Comparison of ENCODE assay signal across 19 cellular contexts in the genomic region with DNA sequence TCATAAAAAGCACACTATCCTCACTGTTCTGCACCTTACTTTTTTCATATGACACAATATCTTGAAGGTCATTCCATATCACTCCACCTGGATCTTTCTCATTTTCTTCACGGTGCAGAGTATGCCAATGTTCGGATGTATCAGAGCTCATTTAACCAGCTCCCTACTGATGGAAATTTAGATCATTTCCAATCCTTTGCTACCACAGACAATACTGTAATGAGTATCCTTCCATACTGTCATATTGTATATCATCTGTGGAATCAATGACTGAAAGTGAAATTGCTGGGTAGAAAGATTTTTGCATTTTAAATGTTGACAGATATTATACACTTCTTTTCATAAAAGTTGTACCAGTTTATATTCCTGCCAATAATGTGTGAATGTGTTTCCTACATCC. TPM values are rescaled to one million over a fixed set of nuclear protein-coding genes. Genes with fewer than 3 reads are reported as not detected.
"Had no signal": no experiment of that assay in that cellular context is flagged by ENCODE, and none has a peak within 500 bp of the region (broad histone marks: within the 10 kb centered on the region; RNA-seq: fewer than 3 reads in every experiment).

No MANE protein-coding gene starts in this region.

- H3K4me1 ChIP-seq: breast epithelium, neural progenitor cell had no signal

- H3K9me3 ChIP-seq: breast epithelium, ovary, sigmoid colon, stomach, thoracic aorta had no signal

- H3K4me1 Mint-ChIP-seq: neural progenitor cell had no signal

- H3K9me3 Mint-ChIP-seq: activated naive CD4-positive, alpha-beta T cell treated with anti-CD3 and anti-CD28 coated beads, Interleukin-2, amount 50 U/mL, for 24 hours had no signal

- H3K27ac ChIP-seq: breast epithelium, dorsolateral prefrontal cortex, neural progenitor cell, ovary, sigmoid colon, stomach, thoracic aorta had no signal

- H3K4me2 ChIP-seq: neural progenitor cell had no signal

- DNase-seq: activated CD8-positive, alpha-beta memory T cell treated with anti-CD3 and anti-CD28 coated beads for 24 hours; anterior cingulate cortex; hippocampal formation; left ventricle myocardium superior; mesendoderm; ovary; sigmoid colon; stimulated activated CD4-positive, alpha-beta T cell treated with anti-CD3 and anti-CD28 coated beads, Interleukin-2, amount 100 ng/mL, for 24 hours; stomach; T-helper 17 cell had no signal

- H2AFZ ChIP-seq: neural progenitor cell had no signal

- H3K27me3 ChIP-seq: breast epithelium, dorsolateral prefrontal cortex, neural progenitor cell, ovary, sigmoid colon had no signal

- H3K27ac Mint-ChIP-seq: activated naive CD4-positive, alpha-beta T cell treated with anti-CD3 and anti-CD28 coated beads, Interleukin-2, amount 50 U/mL, for 24 hours; neural progenitor cell; T-helper 17 cell had no signal

- H3K36me3 ChIP-seq: breast epithelium, neural progenitor cell, ovary, sigmoid colon, stomach, thoracic aorta had no signal

- H3K4me3 Mint-ChIP-seq: activated naive CD4-positive, alpha-beta T cell treated with anti-CD3 and anti-CD28 coated beads, Interleukin-2, amount 50 U/mL, for 24 hours; neural progenitor cell; T-helper 17 cell had no signal

- ATAC-seq: esophagus mucosa, left ventricle myocardium superior, SK-N-SH treated with all-trans-retinoic acid at 6 μM for 48 hours, T-helper 17 cell had no signal

- H3K27me3 Mint-ChIP-seq: activated naive CD4-positive, alpha-beta T cell treated with anti-CD3 and anti-CD28 coated beads, Interleukin-2, amount 50 U/mL, for 24 hours had no signal

- H3K9ac ChIP-seq: neural progenitor cell had no signal

- H3K36me3 Mint-ChIP-seq: activated naive CD4-positive, alpha-beta T cell treated with anti-CD3 and anti-CD28 coated beads, Interleukin-2, amount 50 U/mL, for 24 hours; neural progenitor cell had no signal

- H3K4me3 ChIP-seq: breast epithelium, dorsolateral prefrontal cortex, neural progenitor cell, ovary, sigmoid colon, stomach, thoracic aorta had no signal

RNA-seq across cellular contexts. Expression of gene RAB44, which starts 2.2 kb away (rescaled TPM):
- total RNA-seq: chondrocyte, kidney epithelial cell had no signal
